ENCODE assay signal across 12 cellular contexts in the genomic region with DNA sequence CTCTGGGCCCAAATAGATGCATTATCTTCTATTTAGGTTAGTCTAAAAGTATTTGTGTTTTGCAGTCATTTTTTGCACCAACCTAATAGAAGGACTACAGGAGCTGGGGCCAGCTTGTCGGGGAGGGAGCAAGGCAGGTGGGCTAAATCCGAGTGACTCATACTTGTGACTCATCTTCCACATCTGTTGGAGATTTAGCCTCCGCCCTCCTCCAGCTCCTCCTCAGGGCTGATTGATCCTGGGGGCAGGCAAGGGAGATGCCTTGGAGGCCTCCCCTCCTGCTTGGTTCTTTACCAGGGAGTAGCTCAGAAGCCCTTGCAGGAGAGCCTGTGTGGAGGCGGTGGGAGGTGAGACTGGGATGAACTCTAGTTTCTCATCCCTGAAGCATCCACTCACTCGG. TPM values are rescaled to one million over a fixed set of nuclear protein-coding genes. Genes with fewer than 3 reads are reported as not detected.
DNase-seq lines count a peak whose midpoint lies in the region; TF ChIP-seq lines count a peak whose summit lies in the region.
"Had no signal": no experiment of that assay in that cellular context is flagged by ENCODE, and none has a peak within 500 bp of the region (broad histone marks: within the 10 kb centered on the region; RNA-seq: fewer than 3 reads in every experiment).

No MANE protein-coding gene starts in this region.

- no peak overlapping the region for H3K27ac Mint-ChIP-seq in activated T-cell treated with anti-CD3 and anti-CD28 coated beads, Interleukin-2, amount 50 U/mL, for 24 hours
- H3K27ac Mint-ChIP-seq: activated naive CD8-positive, alpha-beta T cell treated with anti-CD3 and anti-CD28 coated beads for 36 hours; WTC11 had no signal

- no peak overlapping the region for H3K4me3 Mint-ChIP-seq in activated T-cell treated with anti-CD3 and anti-CD28 coated beads, Interleukin-2, amount 50 U/mL, for 24 hours
- H3K4me3 Mint-ChIP-seq: activated naive CD8-positive, alpha-beta T cell treated with anti-CD3 and anti-CD28 coated beads for 36 hours; WTC11 had no signal

- no peaks in the 10 kb centered on the region for H3K27me3 ChIP-seq in testis
- H3K27me3 ChIP-seq: ovary had no signal

- H3K27ac ChIP-seq in testis, result no peak overlapping the region
- H3K27ac ChIP-seq: HL-60, ovary had no signal

- no peak for TF ChIP-seq CTCF in testis (IDR thresholded peaks at IDR 0.05)

- H3K9me3 ChIP-seq in testis, result no peaks in the 10 kb centered on the region
- H3K9me3 ChIP-seq: ovary had no signal

- 79 to 92% methylated on average over 5 of the region's 5 CpGs for WGBS in testis, 2 donors

- no peak overlapping the region for H3K4me3 ChIP-seq in testis
- H3K4me3 ChIP-seq: ovary had no signal

- H3K9me3 Mint-ChIP-seq in activated T-cell treated with anti-CD3 and anti-CD28 coated beads, Interleukin-2, amount 50 U/mL, for 24 hours, result no peaks in the 10 kb centered on the region
- H3K9me3 Mint-ChIP-seq: activated naive CD8-positive, alpha-beta T cell treated with anti-CD3 and anti-CD28 coated beads for 36 hours; WTC11 had no signal

- H3K27me3 Mint-ChIP-seq in activated T-cell treated with anti-CD3 and anti-CD28 coated beads, Interleukin-2, amount 50 U/mL, for 24 hours, result no peaks in the 10 kb centered on the region
- H3K27me3 Mint-ChIP-seq: activated naive CD8-positive, alpha-beta T cell treated with anti-CD3 and anti-CD28 coated beads for 36 hours had no signal

- no peak for TF ChIP-seq POLR2A in testis (IDR thresholded peaks at IDR 0.05)

- no peaks in the 10 kb centered on the region for H3K36me3 ChIP-seq in testis (ENCODE audit: low read depth, missing control alignments)
- H3K36me3 ChIP-seq: ovary had no signal

- intact Hi-C loops in testis (cut with DNase I; ENCODE audit: low total_unique reads), result loop anchor here (5.0 kb wide), 1 partner anchor 68 kb away; no protein-coding TSS in a partner anchor

- H3K4me1 Mint-ChIP-seq in activated T-cell treated with anti-CD3 and anti-CD28 coated beads, Interleukin-2, amount 50 U/mL, for 24 hours (ENCODE audit: low read depth), result no peaks in the 10 kb centered on the region
- H3K4me1 Mint-ChIP-seq: activated naive CD8-positive, alpha-beta T cell treated with anti-CD3 and anti-CD28 coated beads for 36 hours; WTC11 had no signal

- DNase-seq in DMS53 treated with DMSO at 0.1 percent for 48 hours (lab: John Stamatoyannopoulos, UW; ENCODE audit: unreplicated experiment) (peak; percentile 18), NCI-H226 (peak; percentile 58), dedifferentiated amniotic fluid mesenchymal stem cell (ENCODE audit: extremely low spot score) (peak; percentile 51), non-pigmented ciliary epithelial cell (ENCODE audit: low read depth) (peak; percentile 79), testis (no peak), UCSD-AML1 (lab: John Stamatoyannopoulos, UW; ENCODE audit: unreplicated experiment) (no peak)
- no peak for DNase-seq in activated naive CD4-positive, alpha-beta T cell treated with Interleukin-2 at 50 U/mL for 16 hours
- DNase-seq in activated T-cell treated with anti-CD3 and anti-CD28 coated beads, Interleukin-2, amount 50 U/mL, for 24 hours, result no peak
- DNase-seq: activated naive CD8-positive, alpha-beta T cell treated with anti-CD3 and anti-CD28 coated beads for 36 hours had no signal

- peaks cover 26% of the 10 kb centered on the region for H3K36me3 Mint-ChIP-seq in activated T-cell treated with anti-CD3 and anti-CD28 coated beads, Interleukin-2, amount 50 U/mL, for 24 hours (ENCODE audit: low read depth)

- H3K4me1 ChIP-seq in testis, result peaks cover 8% of the 10 kb centered on the region

RNA-seq across cellular contexts. Expression of gene RHOF, which starts 27.9 kb away (rescaled TPM):
- 10 to 100 TPM; 18.0 to 20.5 TPM for total RNA-seq in testis
- 16.9 TPM for polyA plus RNA-seq in testis (ENCODE audit: insufficient read depth, low read depth, low replicate concordance)

RNA-seq across cellular contexts. Expression of gene SETD1B, which starts 38.2 kb away (rescaled TPM):
- total RNA-seq in testis, result 10 to 100 TPM; 23.1 to 23.3 TPM
- 18.9 TPM for polyA plus RNA-seq in testis (ENCODE audit: insufficient read depth, low read depth, low replicate concordance)

RNA-seq across cellular contexts. Expression of gene TMEM120B, which starts 53.0 kb away (rescaled TPM):
- 10 to 100 TPM; 16.9 to 17.2 TPM for total RNA-seq in testis
- 4.9 TPM for polyA plus RNA-seq in testis (ENCODE audit: insufficient read depth, low read depth, low replicate concordance)

Comparison
In these comparisons a context has a peak if more than half of its experiments do, and no peak if none do; other contexts are left out.
1. DNase-seq: peak in DMS53 treated with DMSO at 0.1 percent for 48 hours (single experiment), NCI-H226 (single experiment), dedifferentiated amniotic fluid mesenchymal stem cell (single experiment) and non-pigmented ciliary epithelial cell (single experiment); none in testis (single experiment), UCSD-AML1 (single experiment), activated naive CD4-positive, alpha-beta T cell treated with Interleukin-2 at 50 U/mL for 16 hours (single experiment) and activated T-cell treated with anti-CD3 and anti-CD28 coated beads, Interleukin-2, amount 50 U/mL, for 24 hours (single experiment).